In the genomic region with DNA sequence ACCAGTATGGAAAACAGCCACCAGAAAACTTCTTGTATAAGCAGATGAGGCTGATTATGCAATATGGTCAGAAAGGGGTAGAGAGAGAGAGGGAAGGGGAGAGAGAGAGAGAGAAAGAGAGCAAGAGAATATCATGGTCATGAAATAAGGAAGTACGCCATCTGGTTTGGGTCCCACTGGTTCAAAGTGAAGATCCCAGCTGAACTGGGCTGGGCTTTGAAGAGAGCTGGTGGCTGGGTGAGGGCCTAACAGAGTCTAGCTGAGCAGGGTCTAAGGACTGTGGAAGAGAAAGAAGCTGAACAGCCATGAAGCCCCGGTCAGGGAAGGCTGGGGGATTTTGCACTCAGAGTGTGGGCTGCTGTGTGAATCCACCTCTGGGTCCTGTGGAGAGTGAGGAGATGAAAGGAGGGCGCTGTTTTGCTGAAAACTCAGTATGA, we compare ENCODE assay signal across 12 cellular contexts. TPM values are rescaled to one million over a fixed set of nuclear protein-coding genes. Genes with fewer than 3 reads are reported as not detected.
DNase-seq lines count a peak whose midpoint lies in the region; ATAC-seq and TF ChIP-seq lines count a peak whose summit lies in the region.
"Had no signal": no experiment of that assay in that cellular context is flagged by ENCODE, and none has a peak within 500 bp of the region (broad histone marks: within the 10 kb centered on the region; RNA-seq: fewer than 3 reads in every experiment).

No MANE protein-coding gene starts in this region.

- no peak overlapping the region for H2BK12ac ChIP-seq in H9 (ENCODE audit: insufficient read length, low read depth, low read length)

- H3K36me3 Mint-ChIP-seq in H9 (ENCODE audit: insufficient read depth in 1 of 3, low read depth in 3 of 3) (peaks cover 6 to 31% (median 13%) of the 10 kb centered on the region in 3 experiments; a peak in 5 of 7 replicates), T-helper 17 cell (ENCODE audit: low read depth) (peaks cover 4% of the 10 kb centered on the region)

- H2BK120ac ChIP-seq in H9 (ENCODE audit: low read depth, low read length, poor library complexity, severe bottlenecking) = no peak overlapping the region

- no CpG with 5 or more reads among the region's 3 CpGs for WGBS in H9 (ENCODE audit: extremely low coverage, insufficient read length, low lambda C conversion rate)

- peaks cover 31% of the 10 kb centered on the region for H3K36me3 ChIP-seq in BLaER1
- peaks cover 0 to 45% of the 10 kb centered on the region in 2 donors for H3K36me3 ChIP-seq in left lung

- H3K4me1 Mint-ChIP-seq in H9 (peaks cover 20 to 22% of the 10 kb centered on the region in 2 experiments), T-helper 17 cell (peaks cover 64% of the 10 kb centered on the region)

- no peak overlapping the region for H3K14ac ChIP-seq in H9 (ENCODE audit: insufficient read depth, low read length)

- H3K23ac ChIP-seq in H9 (ENCODE audit: insufficient read length, low read depth, low read length) = no peak overlapping the region

- H3K4me3 ChIP-seq in BLaER1 (no peak overlapping the region), left lung (no peak overlapping the region)

- H3K4me3 Mint-ChIP-seq in H9 = no peak overlapping the region
- peak overlapping the region; percentile 68 for H3K4me3 Mint-ChIP-seq in T-helper 17 cell
- H3K4me3 Mint-ChIP-seq: nephron progenitor cell had no signal

- H3K9me3 ChIP-seq in BLaER1 = peaks cover 17% of the 10 kb centered on the region
- no peaks in the 10 kb centered on the region for H3K9me3 ChIP-seq in H9 (ENCODE audit: control insufficient read depth, low read depth, low read length)
- H3K9me3 ChIP-seq in T-helper 17 cell (ENCODE audit: control insufficient read depth, low read length, poor library complexity, severe bottlenecking) = no peaks in the 10 kb centered on the region
- no peaks in the 10 kb centered on the region for H3K9me3 ChIP-seq in left lung

- no peak overlapping the region for H4K91ac ChIP-seq in H9 (ENCODE audit: insufficient read length, low read depth, low read length)

- no peaks in the 10 kb centered on the region for H3K79me1 ChIP-seq in H9 (ENCODE audit: insufficient read depth, low read depth, low read length, poor library complexity, severe bottlenecking)

- H3K23me2 ChIP-seq in H9 (ENCODE audit: insufficient read length, low read depth, low read length, poor library complexity, severe bottlenecking) = no peaks in the 10 kb centered on the region

- no peak overlapping the region for H3K56ac ChIP-seq in H9 (ENCODE audit: insufficient read length, low read depth, low read length)

- H3K27me3 ChIP-seq in BLaER1 (no peaks in the 10 kb centered on the region), H9 (ENCODE audit: insufficient read depth, low read length) (no peaks in the 10 kb centered on the region), left lung (no peaks in the 10 kb centered on the region)

- TF ChIP-seq CTCF in H9 (conservative IDR thresholded peaks at IDR 0.05) = no peak
- no peak for TF ChIP-seq CTCF in left lung (IDR thresholded peaks at IDR 0.05)

- no peaks in the 10 kb centered on the region for H4K20me1 ChIP-seq in BLaER1
- no peaks in the 10 kb centered on the region for H4K20me1 ChIP-seq in H9 (ENCODE audit: control insufficient read depth, insufficient read depth, insufficient read length)

- H2AFZ ChIP-seq in H9 (ENCODE audit: low read length) = no peak overlapping the region

- no peak for DNase-seq in H9
- no peak for DNase-seq in T-helper 17 cell
- DNase-seq in left lung = no peak
- DNase-seq in central memory CD4-positive, alpha-beta T cell = no peak
- DNase-seq: COR-L47, cortex of kidney, nephron progenitor cell had no signal

- H3K27ac ChIP-seq in BLaER1 (peak overlapping the region; percentile 89), H9 (ENCODE audit: insufficient read length, low read depth, low read length) (no peak overlapping the region), left lung (peak overlapping the region in 1 of 2 donors; percentile 55)

- H3K79me2 ChIP-seq in H9 (ENCODE audit: insufficient read depth, low read length) = no peaks in the 10 kb centered on the region

- intact Hi-C loops in left lung (cut with DNase I) = no loop called here

- no peaks in the 10 kb centered on the region for H3K9me3 Mint-ChIP-seq in H9

- H3K27me3 Mint-ChIP-seq in H9 (ENCODE audit: low read depth) (no peaks in the 10 kb centered on the region), T-helper 17 cell (no peaks in the 10 kb centered on the region)

- H3K18ac ChIP-seq in H9 (ENCODE audit: insufficient read length, low read depth, low read length) = no peak overlapping the region

- H2BK20ac ChIP-seq in H9 (ENCODE audit: low read depth, low read length, poor library complexity, severe bottlenecking) = no peak overlapping the region

- H2BK5ac ChIP-seq in H9 (ENCODE audit: insufficient read length, low read length) = no peak overlapping the region

- no peak overlapping the region for H2BK15ac ChIP-seq in H9 (ENCODE audit: low read depth, low read length)

- ATAC-seq in T-helper 17 cell = no peak
- peak; percentile 3 for ATAC-seq in left lung
- no peak for ATAC-seq in GM18519 (IDR thresholded peaks at IDR 0.05; ENCODE audit: low FRiP score, unreplicated experiment)
- ATAC-seq in HG03095 (IDR thresholded peaks at IDR 0.05; ENCODE audit: unreplicated experiment) = no peak
- ATAC-seq in HG03175 (IDR thresholded peaks at IDR 0.05; ENCODE audit: unreplicated experiment) = no peak
- ATAC-seq: SK-N-SH treated with all-trans-retinoic acid at 6 μM for 48 hours had no signal

- no peak overlapping the region for H2AK5ac ChIP-seq in H9 (ENCODE audit: insufficient read length, low read length)

- H3K4ac ChIP-seq in H9 (ENCODE audit: low read depth, low read length) = no peak overlapping the region

- H3K4me1 ChIP-seq in BLaER1 (peaks cover 91% of the 10 kb centered on the region), H9 (ENCODE audit: insufficient read depth, low read length) (peaks cover 2% of the 10 kb centered on the region), left lung (peaks cover 0 to 68% of the 10 kb centered on the region in 2 donors)

- no peak overlapping the region for H4K8ac ChIP-seq in H9 (replicated peaks; ENCODE audit: insufficient read length, low read depth, low read length)

- H3K27ac Mint-ChIP-seq in H9 = peak overlapping the region in 2 of 3 experiments; percentile 10 to 27; a peak in 2 of 7 replicates
- H3K27ac Mint-ChIP-seq in T-helper 17 cell = peak overlapping the region; percentile 99
- H3K27ac Mint-ChIP-seq: nephron progenitor cell had no signal

- H3K4me2 ChIP-seq in BLaER1 = peak overlapping the region; percentile 89
- H3K4me2 ChIP-seq in H9 (ENCODE audit: insufficient read depth, insufficient read length, low read length) = no peak overlapping the region

- peak overlapping the region; percentile 56; the same call in 1 of the 2 replicates for H3K9ac ChIP-seq in BLaER1
- no peak overlapping the region for H3K9ac ChIP-seq in H9 (ENCODE audit: extremely low read depth, insufficient read length, low read length)

- H3T11ph ChIP-seq in H9 (ENCODE audit: low read length) = no peak overlapping the region

- no peak overlapping the region for H4K5ac ChIP-seq in H9 (ENCODE audit: insufficient read length, low read depth, low read length)

RNA-seq across cellular contexts. Expression of gene TRIM14, which starts 14.6 kb away (rescaled TPM):
- total RNA-seq in H9 (2021) (12.5 and 14.7 TPM in 2 replicates), T-helper 17 cell (10 to 100 TPM; 63.8 to 64.6 TPM), left lung (10 to 100 TPM; 26.8 to 37.2 TPM)

RNA-seq across cellular contexts. Expression of gene NANS, which starts 47.9 kb away (rescaled TPM):
- total RNA-seq in H9 (2021) = 40.4 and 41.8 TPM in 2 replicates
- 10 to 100 TPM; 38.1 to 44.9 TPM for total RNA-seq in T-helper 17 cell
- 10 to 100 TPM; 51.8 to 72.0 TPM for total RNA-seq in left lung
